In genomic region chr17:6413073-6413472, GRCh38 we compare ENCODE assay signal across 8 cellular contexts. TPM values are rescaled to one million over a fixed set of nuclear protein-coding genes. Genes with fewer than 3 reads are reported as not detected.
DNase-seq lines count a peak whose midpoint lies in the region; ATAC-seq and TF ChIP-seq lines count a peak whose summit lies in the region.
"Had no signal": no experiment of that assay in that cellular context is flagged by ENCODE, and none has a peak within 500 bp of the region (broad histone marks: within the 10 kb centered on the region; RNA-seq: fewer than 3 reads in every experiment).

No MANE protein-coding gene starts in this region.

- H3K4me1 ChIP-seq in SK-N-SH (ENCODE audit: control insufficient read depth in 1 of 2, insufficient read depth in 2 of 2, low read depth in 1 of 2, low read length in 1 of 2) = no peaks in the 10 kb centered on the region

- TF ChIP-seq CTCF in LNCAP (IDR thresholded peaks at IDR 0.05) (peak; percentile 51), SK-N-SH (IDR thresholded peaks at IDR 0.05) (peak; percentile 61)

- H3K27me3 ChIP-seq in SK-N-SH (ENCODE audit: insufficient read depth) = peaks cover 76% of the 10 kb centered on the region
- H3K27me3 ChIP-seq: neutrophil had no signal

- CTCF ChIA-PET in SK-N-SH (lab: Yijun Ruan, JAX) = interaction anchor here (1.2 kb wide), 2 partner anchors 9 to 826 kb away, joined by 3 to 4 read pairs; no protein-coding TSS in a partner anchor

- H2AFZ ChIP-seq in SK-N-SH (ENCODE audit: low read depth) = no peak overlapping the region

- no peak overlapping the region for H3K4me3 ChIP-seq in SK-N-SH (ENCODE audit: low read depth in 2 of 2, low read length in 1 of 2)

- ATAC-seq in HG03521 (IDR thresholded peaks at IDR 0.05; ENCODE audit: unreplicated experiment) = no peak

- no peak for TF ChIP-seq EP300 in SK-N-SH (IDR thresholded peaks at IDR 0.05; ENCODE audit: borderline replicate concordance in 1 of 2, low read depth in 1 of 2, low read length in 1 of 2)

- no peaks in the 10 kb centered on the region for H3K36me3 ChIP-seq in SK-N-SH (replicated peaks in 1 of 2; ENCODE audit: control insufficient read depth in 1 of 2, insufficient read depth in 2 of 2, low read length in 1 of 2)
- H3K36me3 ChIP-seq: neutrophil had no signal

- POLR2A ChIA-PET in SK-N-SH (lab: Yijun Ruan, JAX) = interaction anchor here (0.7 kb wide), 1 partner anchor 622 kb away, joined by 3 read pairs; no protein-coding TSS in a partner anchor

- no peak overlapping the region for H3K4me2 ChIP-seq in SK-N-SH

- no peak overlapping the region for H3K27ac ChIP-seq in SK-N-SH (ENCODE audit: low read depth in 2 of 2, low read length in 1 of 2)
- H3K27ac ChIP-seq: neutrophil had no signal

- no peaks in the 10 kb centered on the region for H3K9me2 ChIP-seq in SK-N-SH

- no peaks in the 10 kb centered on the region for H3F3A ChIP-seq in SK-N-SH (replicated peaks; ENCODE audit: insufficient read depth)

- H3K79me2 ChIP-seq in SK-N-SH (ENCODE audit: insufficient read depth) = no peaks in the 10 kb centered on the region

- no peak overlapping the region for H3K9ac ChIP-seq in SK-N-SH

- TF ChIP-seq RAD21 in SK-N-SH (IDR thresholded peaks at IDR 0.05; ENCODE audit: low read length) = peak; percentile 62

- H3K9me3 ChIP-seq in SK-N-SH = no peaks in the 10 kb centered on the region
- H3K9me3 ChIP-seq: neutrophil had no signal

- DNase-seq in ELR (ENCODE audit: low read depth) (peak; percentile 74), SK-N-SH (peak; percentile 54), hepatic stellate cell (ENCODE audit: low spot score) (peak; percentile 47), SK-N-DZ (ENCODE audit: low spot score) (no peak)
- DNase-seq in activated CD4-positive, alpha-beta T cell treated with anti-CD3 and anti-CD28 coated beads, Interleukin-2, amount 50 U/mL, for 1 hour = no peak

- H4K20me1 ChIP-seq in SK-N-SH (ENCODE audit: insufficient read depth) = no peaks in the 10 kb centered on the region

- WGBS in SK-N-SH (ENCODE audit: low lambda C conversion rate) = 17% methylated on average over 1 of the region's 1 CpG

TF ChIP-seq in SK-N-SH, 30 proteins besides CTCF, POLR2A, EP300 and RAD21:
- TF ChIP-seq CHD2 (IDR thresholded peaks at IDR 0.05; ENCODE audit: low read length, partially characterized antibody) (no peak), SMC3 (IDR thresholded peaks at IDR 0.05; ENCODE audit: low read depth, low read length) (peak; percentile 23; the same call in 1 of the 2 replicates)

RNA-seq across cellular contexts. Expression of gene AIPL1, which starts 21.8 kb away (rescaled TPM):
- polyA plus RNA-seq in SK-N-SH (2012; rRNA removed) = not detected in 2 replicates
- polyA plus RNA-seq in SK-N-SH (2012; cell fraction: cytosol; rRNA removed) = not detected in 2 replicates
- not detected in 2 replicates for polyA plus RNA-seq in SK-N-SH (2012; cell fraction: nucleus; rRNA removed)
- polyA plus RNA-seq in SK-N-DZ (2014; cell fraction: cytosol; rRNA removed) = not detected in 2 replicates
- 0.31 TPM in 1 of 2 replicates, not detected in the other for polyA plus RNA-seq in SK-N-DZ (2014; cell fraction: nucleus; rRNA removed)

RNA-seq across cellular contexts. Expression of gene PIMREG, which starts 31.2 kb away (rescaled TPM):
- 17.2 and 19.6 TPM in 2 replicates for polyA plus RNA-seq in SK-N-SH (2012; rRNA removed)
- 10.4 and 14.2 TPM in 2 replicates for polyA plus RNA-seq in SK-N-SH (2012; cell fraction: cytosol; rRNA removed)
- 15.5 and 18.9 TPM in 2 replicates for polyA plus RNA-seq in SK-N-SH (2012; cell fraction: nucleus; rRNA removed)
- polyA plus RNA-seq in SK-N-DZ (2014; cell fraction: cytosol; rRNA removed) = 446 and 481 TPM in 2 replicates
- polyA plus RNA-seq in SK-N-DZ (2014; cell fraction: nucleus; rRNA removed) = 381 and 425 TPM in 2 replicates

Comparison
In these comparisons a context has a peak if more than half of its experiments do, and no peak if none do; other contexts are left out.
1. DNase-seq: peak in ELR (single experiment), SK-N-SH (single experiment) and hepatic stellate cell (single experiment); none in SK-N-DZ (single experiment) and activated CD4-positive, alpha-beta T cell treated with anti-CD3 and anti-CD28 coated beads, Interleukin-2, amount 50 U/mL, for 1 hour (single experiment).